Comparison of ENCODE assay signal across 1 cellular context in the genomic region with DNA sequence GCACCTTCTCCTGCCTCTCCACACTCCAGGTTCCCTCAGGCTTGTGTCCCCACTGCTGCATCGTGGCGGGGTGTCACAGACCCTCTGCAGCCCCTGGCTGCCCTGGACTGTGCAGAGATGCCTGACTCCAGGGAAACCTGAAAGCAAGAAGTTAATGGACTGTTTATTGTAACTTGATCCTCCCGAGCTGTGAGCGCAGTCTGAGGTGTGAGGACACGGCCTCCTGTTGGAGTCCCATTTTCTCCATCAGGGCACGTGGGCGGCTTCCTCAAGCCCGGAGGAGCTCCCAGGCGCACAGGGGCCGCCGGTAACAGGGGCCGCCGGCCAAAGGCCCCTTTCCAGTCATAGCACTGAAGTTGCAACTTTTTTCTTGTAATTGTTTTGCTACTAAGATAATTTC.
TF ChIP-seq lines count a peak whose summit lies in the region.

No MANE protein-coding gene starts in this region.

TF ChIP-seq in WTC11, 78 proteins besides CTCF, POLR2A, EP300 and RAD21:
- TF ChIP-seq, protein P1, sequence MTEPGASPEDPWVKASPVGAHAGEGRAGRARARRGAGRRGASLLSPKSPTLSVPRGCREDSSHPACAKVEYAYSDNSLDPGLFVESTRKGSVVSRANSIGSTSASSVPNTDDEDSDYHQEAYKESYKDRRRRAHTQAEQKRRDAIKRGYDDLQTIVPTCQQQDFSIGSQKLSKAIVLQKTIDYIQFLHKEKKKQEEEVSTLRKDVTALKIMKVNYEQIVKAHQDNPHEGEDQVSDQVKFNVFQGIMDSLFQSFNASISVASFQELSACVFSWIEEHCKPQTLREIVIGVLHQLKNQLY (CRISPR knock-in tag; IDR thresholded peaks at IDR 0.05): no peak
- TF ChIP-seq MXD4 (CRISPR knock-in tag; IDR thresholded peaks at IDR 0.05; ENCODE audit: borderline replicate concordance) (no peak), GRHL2 (CRISPR knock-in tag; IDR thresholded peaks at IDR 0.05; ENCODE audit: insufficient replicate concordance, severe bottlenecking) (no peak), ZNF263 (CRISPR knock-in tag; IDR thresholded peaks at IDR 0.05; ENCODE audit: low read depth) (no peak)
- TF ChIP-seq, protein P2, sequence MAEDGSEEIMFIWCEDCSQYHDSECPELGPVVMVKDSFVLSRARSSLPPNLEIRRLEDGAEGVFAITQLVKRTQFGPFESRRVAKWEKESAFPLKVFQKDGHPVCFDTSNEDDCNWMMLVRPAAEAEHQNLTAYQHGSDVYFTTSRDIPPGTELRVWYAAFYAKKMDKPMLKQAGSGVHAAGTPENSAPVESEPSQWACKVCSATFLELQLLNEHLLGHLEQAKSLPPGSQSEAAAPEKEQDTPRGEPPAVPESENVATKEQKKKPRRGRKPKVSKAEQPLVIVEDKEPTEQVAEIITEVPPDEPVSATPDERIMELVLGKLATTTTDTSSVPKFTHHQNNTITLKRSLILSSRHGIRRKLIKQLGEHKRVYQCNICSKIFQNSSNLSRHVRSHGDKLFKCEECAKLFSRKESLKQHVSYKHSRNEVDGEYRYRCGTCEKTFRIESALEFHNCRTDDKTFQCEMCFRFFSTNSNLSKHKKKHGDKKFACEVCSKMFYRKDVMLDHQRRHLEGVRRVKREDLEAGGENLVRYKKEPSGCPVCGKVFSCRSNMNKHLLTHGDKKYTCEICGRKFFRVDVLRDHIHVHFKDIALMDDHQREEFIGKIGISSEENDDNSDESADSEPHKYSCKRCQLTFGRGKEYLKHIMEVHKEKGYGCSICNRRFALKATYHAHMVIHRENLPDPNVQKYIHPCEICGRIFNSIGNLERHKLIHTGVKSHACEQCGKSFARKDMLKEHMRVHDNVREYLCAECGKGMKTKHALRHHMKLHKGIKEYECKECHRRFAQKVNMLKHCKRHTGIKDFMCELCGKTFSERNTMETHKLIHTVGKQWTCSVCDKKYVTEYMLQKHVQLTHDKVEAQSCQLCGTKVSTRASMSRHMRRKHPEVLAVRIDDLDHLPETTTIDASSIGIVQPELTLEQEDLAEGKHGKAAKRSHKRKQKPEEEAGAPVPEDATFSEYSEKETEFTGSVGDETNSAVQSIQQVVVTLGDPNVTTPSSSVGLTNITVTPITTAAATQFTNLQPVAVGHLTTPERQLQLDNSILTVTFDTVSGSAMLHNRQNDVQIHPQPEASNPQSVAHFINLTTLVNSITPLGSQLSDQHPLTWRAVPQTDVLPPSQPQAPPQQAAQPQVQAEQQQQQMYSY (CRISPR knock-in tag; IDR thresholded peaks at IDR 0.05): no peak
